ENCODE assay signal across 8 cellular contexts in the genomic region with DNA sequence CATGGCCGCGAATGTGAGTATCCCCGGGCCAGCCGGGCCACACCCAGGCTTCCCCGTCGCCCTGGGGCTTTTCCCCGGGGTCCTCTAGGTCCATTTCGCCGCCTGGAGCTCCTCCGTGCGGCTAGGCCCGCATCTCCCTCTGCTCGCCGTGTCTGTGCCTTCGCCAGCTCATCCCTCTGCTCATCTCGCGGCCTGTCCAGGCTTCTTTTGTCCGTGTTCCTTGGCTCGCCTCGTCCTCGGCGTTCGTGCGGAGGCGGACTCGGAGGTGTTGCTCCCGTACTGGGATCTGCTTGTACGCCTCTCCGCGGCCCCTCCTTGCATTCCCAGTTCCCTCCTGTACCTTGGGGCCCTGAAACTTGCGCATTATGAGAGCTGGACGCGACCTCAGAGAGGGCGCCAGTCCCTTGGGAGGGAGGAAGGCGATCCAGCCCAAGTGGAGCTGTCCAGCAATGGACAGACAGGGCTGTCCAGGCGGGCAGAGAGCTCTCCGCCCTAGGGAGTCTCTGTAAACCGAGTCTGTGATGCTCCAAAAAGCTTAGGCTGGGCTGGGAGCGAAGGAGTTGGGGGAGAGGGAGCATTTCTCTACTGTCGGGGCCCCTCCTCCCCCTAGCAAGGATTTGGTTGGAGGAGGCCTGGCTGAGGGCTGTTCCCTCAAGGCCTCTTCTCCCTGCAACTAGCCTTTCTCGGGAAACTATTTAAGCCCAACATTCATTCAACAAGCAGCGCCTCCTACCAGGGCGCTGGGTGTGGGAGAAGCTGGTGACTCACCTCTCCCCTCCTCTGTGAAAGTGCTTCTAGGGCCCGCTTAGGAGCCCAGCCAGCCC. TPM values are rescaled to one million over a fixed set of nuclear protein-coding genes. Genes with fewer than 3 reads are reported as not detected.
DNase-seq lines count a peak whose midpoint lies in the region; ATAC-seq and TF ChIP-seq lines count a peak whose summit lies in the region.

No MANE protein-coding gene starts in this region.

- no peak for ATAC-seq in HG03565 (IDR thresholded peaks at IDR 0.05; ENCODE audit: unreplicated experiment)

- 1 to 2% methylated on average over 43 to 44 of the region's 44 CpGs for WGBS in GM23248 (ENCODE audit: low coverage in 1 of 2, low lambda C conversion rate in 2 of 2, missing lambda C conversion rate in 2 of 2), 2 experiments

- H3K9ac ChIP-seq in ES-I3 (ENCODE audit: low read depth, low read length) (peak overlapping the region; percentile 74), GM23248 (peak overlapping the region; percentile 93)

- H3K36me3 ChIP-seq in ES-I3 (ENCODE audit: insufficient read depth, low read length), result peaks cover 8% of the 10 kb centered on the region; the same call in 1 of the 2 replicates
- peaks cover 16% of the 10 kb centered on the region for H3K36me3 ChIP-seq in GM23248 (ENCODE audit: low read depth)
- peaks cover 44% of the 10 kb centered on the region for H3K36me3 ChIP-seq in KOPT-K1 (ENCODE audit: insufficient read depth, low read length)
- peaks cover 2% of the 10 kb centered on the region for H3K36me3 ChIP-seq in kidney epithelial cell (ENCODE audit: control insufficient read depth, insufficient read depth, low read length)

- no peaks in the 10 kb centered on the region; the same call in 1 of the 2 replicates for H4K20me1 ChIP-seq in GM23248 (ENCODE audit: insufficient read depth)

- in situ Hi-C loops in GM23248 (cut with MboI), result no loop called here

- peak overlapping the region; percentile 84 for H3K4me2 ChIP-seq in GM23248 (ENCODE audit: unreplicated experiment)

- peaks cover 11% of the 10 kb centered on the region for H3F3A ChIP-seq in GM23248 (ENCODE audit: insufficient read depth)

- no peaks in the 10 kb centered on the region for H3K27me3 ChIP-seq in GM23248 (replicated peaks; ENCODE audit: insufficient read depth)
- no peaks in the 10 kb centered on the region for H3K27me3 ChIP-seq in kidney epithelial cell (ENCODE audit: control insufficient read depth, insufficient read depth, low read length)

- H2AFZ ChIP-seq in GM23248, result peak overlapping the region; percentile 89

- peaks cover 81% of the 10 kb centered on the region for H3K79me2 ChIP-seq in GM23248 (ENCODE audit: insufficient read depth)

- H3K4me3 ChIP-seq in GM23248 (peak overlapping the region; percentile 92), cardiac fibroblast (replicated peaks in 1 of 2; ENCODE audit: low read depth in 2 of 2, low read length in 2 of 2) (peak overlapping the region; percentile 100), kidney epithelial cell (ENCODE audit: low read depth, low read length) (peak overlapping the region; percentile 68)

- H3K9me2 ChIP-seq in GM23248 (ENCODE audit: insufficient read depth), result no peaks in the 10 kb centered on the region

- DNase-seq in GM23248, result peak; percentile 96
- peak; percentile 60 for DNase-seq in UCSD-AML1 (lab: John Stamatoyannopoulos, UW; ENCODE audit: unreplicated experiment)
- DNase-seq in cardiac fibroblast (ENCODE audit: low read depth in 2 of 2), result peak; percentile 95 to 96
- peak; percentile 68 for DNase-seq in kidney epithelial cell (ENCODE audit: low read depth)
- DNase-seq in stimulated activated CD4-positive, alpha-beta T cell treated with anti-CD3 and anti-CD28 coated beads, Interleukin-12 subunit alpha, Interleukin-12 subunit beta, amount 100 ng/mL, for 4 hours, result peak; percentile 59

- no peaks in the 10 kb centered on the region for H3K9me3 ChIP-seq in ES-I3 (ENCODE audit: control insufficient read depth, insufficient read depth, low read length)
- H3K9me3 ChIP-seq in GM23248 (ENCODE audit: low read depth), result no peaks in the 10 kb centered on the region
- H3K9me3 ChIP-seq in KOPT-K1 (ENCODE audit: insufficient read depth, low read length, poor library complexity, severe bottlenecking), result no peaks in the 10 kb centered on the region

- TF ChIP-seq CTCF in cardiac fibroblast (IDR thresholded peaks at IDR 0.05; ENCODE audit: low read depth, low read length), result no peak
- peak; percentile 21 for TF ChIP-seq CTCF in kidney epithelial cell (IDR thresholded peaks at IDR 0.05; ENCODE audit: insufficient read depth, low read length, poor library complexity, severe bottlenecking)

- H3K4me1 ChIP-seq in ES-I3 (ENCODE audit: insufficient read depth, low read length) (peaks cover 26% of the 10 kb centered on the region), GM23248 (ENCODE audit: insufficient read depth) (peaks cover 23% of the 10 kb centered on the region)

- H3K27ac ChIP-seq in GM23248 (peak overlapping the region; percentile 91), KOPT-K1 (ENCODE audit: low read depth, low read length, poor library complexity, severe bottlenecking) (peak overlapping the region; percentile 88)

RNA-seq across cellular contexts. Expression of a gene that starts 0.6 kb away (rescaled TPM):
- 166 and 203 TPM in 2 replicates for total RNA-seq in GM23248 (2014; rRNA removed; shearing (Covaris generic))
- polyA plus RNA-seq in GM23248 (2016; fragmentation: Nextera tagmentation; extraction: Ambion mirVana), result 143 and 145 TPM in 2 replicates
- total RNA-seq in kidney epithelial cell, result 79.5 and 83.7 TPM in 2 replicates

RNA-seq across cellular contexts. Expression of a gene that starts 0.7 kb away (rescaled TPM):
- total RNA-seq in GM23248 (2014; rRNA removed; shearing (Covaris generic)), result 12.3 and 17.2 TPM in 2 replicates
- polyA plus RNA-seq in GM23248 (2016; fragmentation: Nextera tagmentation; extraction: Ambion mirVana), result 15.1 and 15.4 TPM in 2 replicates
- total RNA-seq in kidney epithelial cell, result 18.4 and 20.7 TPM in 2 replicates

RNA-seq across cellular contexts. Expression of a gene that starts 53.0 kb away (rescaled TPM):
- total RNA-seq in GM23248 (2014; rRNA removed; shearing (Covaris generic)), result 62.1 and 76.4 TPM in 2 replicates
- polyA plus RNA-seq in GM23248 (2016; fragmentation: Nextera tagmentation; extraction: Ambion mirVana), result 42.4 and 44.1 TPM in 2 replicates
- 34.9 and 35.4 TPM in 2 replicates for total RNA-seq in kidney epithelial cell

RNA-seq across cellular contexts. Expression of a gene that starts 53.2 kb away (rescaled TPM):
- 9.4 and 10.4 TPM in 2 replicates for total RNA-seq in GM23248 (2014; rRNA removed; shearing (Covaris generic))
- polyA plus RNA-seq in GM23248 (2016; fragmentation: Nextera tagmentation; extraction: Ambion mirVana), result 32.3 and 32.4 TPM in 2 replicates
- 7.4 and 9.3 TPM in 2 replicates for total RNA-seq in kidney epithelial cell
